In the genomic region with DNA sequence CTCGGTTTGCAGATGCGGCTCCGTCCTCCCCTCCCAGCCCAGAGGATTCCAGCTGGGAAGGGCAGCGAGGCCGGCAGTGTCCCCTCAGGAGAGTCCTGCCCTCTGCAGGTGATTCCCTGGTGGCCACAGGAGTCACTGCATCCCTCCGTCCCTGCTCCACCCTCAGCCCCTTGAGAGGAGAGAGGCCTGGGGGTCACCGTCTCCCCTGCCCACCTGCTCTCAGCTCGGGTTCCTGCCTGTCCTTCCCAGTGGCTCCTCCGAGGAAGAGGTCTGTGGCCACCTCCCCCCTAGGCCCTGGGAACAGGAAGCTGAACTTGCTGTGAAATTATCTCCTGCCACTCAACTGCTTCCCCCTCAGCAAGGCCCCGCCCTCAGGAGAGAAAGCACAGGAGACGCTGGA, we compare ENCODE assay signal across 1 cellular context.
TF ChIP-seq lines count a peak whose summit lies in the region.

No MANE protein-coding gene starts in this region.

TF ChIP-seq in IMR-90, 13 proteins besides CTCF, POLR2A, EP300 and RAD21 (continued from another document):
- TF ChIP-seq USF2 (IDR thresholded peaks at IDR 0.05; ENCODE audit: low read depth, low read length) (no peak), NFE2L2 (IDR thresholded peaks at IDR 0.05; ENCODE audit: low read depth, low read length) (no peak), MXI1 (IDR thresholded peaks at IDR 0.05; ENCODE audit: borderline replicate concordance, low read depth, low read length) (no peak), MAZ (IDR thresholded peaks at IDR 0.05; ENCODE audit: borderline replicate concordance, low read depth, low read length) (no peak), CHD1 (IDR thresholded peaks at IDR 0.05; ENCODE audit: low read depth, low read length) (no peak), ELK1 (IDR thresholded peaks at IDR 0.05; ENCODE audit: borderline replicate concordance, low read depth, low read length) (no peak), BHLHE40 (IDR thresholded peaks at IDR 0.05; ENCODE audit: low read depth, low read length) (no peak), RCOR1 (IDR thresholded peaks at IDR 0.05; ENCODE audit: insufficient replicate concordance, low read length) (no peak)
